Comparison of ENCODE assay signal across 18 cellular contexts in the genomic region with DNA sequence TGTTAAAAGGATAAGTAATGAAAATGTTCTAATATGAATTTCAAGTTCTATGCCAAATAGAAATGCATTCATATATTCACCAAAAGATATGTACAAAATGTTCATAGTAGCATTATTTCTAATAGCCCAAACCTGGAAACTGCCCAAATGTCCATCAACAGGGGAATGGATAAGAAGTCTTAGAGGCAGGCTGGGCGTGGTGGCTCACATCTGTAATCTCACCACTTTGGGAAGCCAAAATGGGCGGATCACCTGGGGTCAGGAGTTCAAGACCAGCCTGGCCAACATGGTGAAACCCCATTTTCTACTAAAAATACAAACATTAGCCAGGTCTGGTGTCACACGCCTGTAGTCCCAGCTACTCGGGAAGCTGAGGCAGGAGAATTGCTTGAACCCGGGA. TPM values are rescaled to one million over a fixed set of nuclear protein-coding genes. Genes with fewer than 3 reads are reported as not detected.
DNase-seq lines count a peak whose midpoint lies in the region; ATAC-seq, FAIRE-seq and TF ChIP-seq lines count a peak whose summit lies in the region.
"Had no signal": no experiment of that assay in that cellular context is flagged by ENCODE, and none has a peak within 500 bp of the region (broad histone marks: within the 10 kb centered on the region; RNA-seq: fewer than 3 reads in every experiment).

No MANE protein-coding gene starts in this region.

- TF ChIP-seq CTCF in VCaP (conservative IDR thresholded peaks at IDR 0.05) (no peak), SK-N-SH (IDR thresholded peaks at IDR 0.05) (no peak), Calu3 (IDR thresholded peaks at IDR 0.05; ENCODE audit: unreplicated experiment) (no peak), PC-3 (conservative IDR thresholded peaks at IDR 0.05; ENCODE audit: low read depth, low read length) (no peak)

- H3K79me2 ChIP-seq in SK-N-SH (ENCODE audit: insufficient read depth), result peaks cover 22% of the 10 kb centered on the region
- peaks cover 25% of the 10 kb centered on the region for H3K79me2 ChIP-seq in PC-3 (ENCODE audit: low read length)

- peaks cover 0 to under 1% of the 10 kb centered on the region in 2 donors for H3K27me3 Mint-ChIP-seq in stimulated activated naive B cell treated with anti-CD40 and anti-IgM and Interleukin-4, amounts not matched to agents 10 μg/mL and 1 μg/mL and 100 μg/mL, for 72 hours
- H3K27me3 Mint-ChIP-seq in Calu3 (ENCODE audit: unreplicated experiment), result no peaks in the 10 kb centered on the region
- H3K27me3 Mint-ChIP-seq: B cell had no signal

- H2AFZ ChIP-seq in SK-N-SH (ENCODE audit: low read depth) (no peak overlapping the region), PC-3 (ENCODE audit: low read length) (no peak overlapping the region)

- no peak overlapping the region for H3K4me3 Mint-ChIP-seq in stimulated activated naive B cell treated with anti-CD40 and anti-IgM and Interleukin-4, amounts not matched to agents 10 μg/mL and 1 μg/mL and 100 μg/mL, for 72 hours
- H3K4me3 Mint-ChIP-seq in Calu3 (ENCODE audit: low read depth, unreplicated experiment), result no peak overlapping the region
- H3K4me3 Mint-ChIP-seq: B cell; CD14-positive monocyte; CD8-positive, alpha-beta T cell; H9; HFFc6 had no signal

- CTCF ChIA-PET in SK-N-SH (lab: Yijun Ruan, JAX), result no interaction called here
- CTCF ChIA-PET in Calu3 (lab: Charles Lee), result no interaction called here
- CTCF ChIA-PET in PC-3 (lab: Charles Lee), result no interaction called here

- POLR2A ChIA-PET in SK-N-SH (lab: Yijun Ruan, JAX) (no interaction called here), PC-3 (lab: Charles Lee; ENCODE audit: unreplicated experiment) (no interaction called here)

- H3K9ac ChIP-seq in SK-N-SH (no peak overlapping the region), PC-3 (ENCODE audit: low read length) (no peak overlapping the region)

- peaks cover under 1% of the 10 kb centered on the region in 2 donors for H3K4me1 Mint-ChIP-seq in stimulated activated naive B cell treated with anti-CD40 and anti-IgM and Interleukin-4, amounts not matched to agents 10 μg/mL and 1 μg/mL and 100 μg/mL, for 72 hours
- H3K4me1 Mint-ChIP-seq in Calu3 (ENCODE audit: low read depth, unreplicated experiment), result peaks cover 4% of the 10 kb centered on the region

- no peak for ATAC-seq in stimulated activated naive B cell treated with anti-CD40 and anti-IgM and Interleukin-4, amounts not matched to agents 10 μg/mL and 1 μg/mL and 100 μg/mL, for 72 hours (replicated peaks)
- ATAC-seq in PC-3, result no peak
- ATAC-seq: CD8-positive, alpha-beta T cell had no signal

- no peak for TF ChIP-seq RAD21 in SK-N-SH (IDR thresholded peaks at IDR 0.05; ENCODE audit: low read length)

- peak overlapping the region; percentile 31 for H3K27ac Mint-ChIP-seq in stimulated activated naive B cell treated with anti-CD40 and anti-IgM and Interleukin-4, amounts not matched to agents 10 μg/mL and 1 μg/mL and 100 μg/mL, for 72 hours
- H3K27ac Mint-ChIP-seq in Calu3 (ENCODE audit: unreplicated experiment), result no peak overlapping the region
- H3K27ac Mint-ChIP-seq: B cell; CD14-positive monocyte; CD8-positive, alpha-beta T cell; H9; HFFc6 had no signal

- no peaks in the 10 kb centered on the region for H3K9me3 ChIP-seq in SK-N-SH
- H3K9me3 ChIP-seq in PC-3 (ENCODE audit: low read length), result no peaks in the 10 kb centered on the region

- no peak overlapping the region for H3K4me3 ChIP-seq in SK-N-SH (ENCODE audit: low read depth in 2 of 2, low read length in 1 of 2)
- H3K4me3 ChIP-seq in PC-3 (ENCODE audit: low read length), result no peak overlapping the region

- peak; percentile 14 for FAIRE-seq in GM12892 (lab: Jason Lieb, UNC)
- FAIRE-seq: A204.1 had no signal

- no peak for TF ChIP-seq EP300 in SK-N-SH (IDR thresholded peaks at IDR 0.05; ENCODE audit: borderline replicate concordance in 1 of 2, low read depth in 1 of 2, low read length in 1 of 2)

- intact Hi-C loops in Calu3 (cut with micrococcal nuclease; ENCODE audit: unreplicated experiment), result no loop called here
- intact Hi-C loops in PC-3 (cut with micrococcal nuclease), result no loop called here

- H3K4me2 ChIP-seq in SK-N-SH, result no peak overlapping the region
- no peak overlapping the region for H3K4me2 ChIP-seq in PC-3 (ENCODE audit: low read length)

- TF ChIP-seq POLR2A in GM12892 (IDR thresholded peaks at IDR 0.05; ENCODE audit: low read depth, low read length), result no peak

- H3K27ac ChIP-seq in VCaP (peak overlapping the region; percentile 29; the same call in 1 of the 2 replicates), SK-N-SH (ENCODE audit: low read depth in 2 of 2, low read length in 1 of 2) (no peak overlapping the region), PC-3 (ENCODE audit: low read length) (no peak overlapping the region)
- H3K27ac ChIP-seq: HL-60 had no signal

- H4K20me1 ChIP-seq in SK-N-SH (ENCODE audit: insufficient read depth) (no peaks in the 10 kb centered on the region), PC-3 (ENCODE audit: low read length) (peaks cover 11% of the 10 kb centered on the region)

- DNase-seq in GM12892 (ENCODE audit: insufficient read length) (no peak), MV-4-11 (lab: John Stamatoyannopoulos, UW) (peak; percentile 1), SK-N-SH (no peak), Calu3 (no peak), PC-3 (no peak)
- no peak for DNase-seq in stimulated activated naive B cell treated with anti-CD40 and anti-IgM and Interleukin-4, amounts not matched to agents 10 μg/mL and 1 μg/mL and 100 μg/mL, for 72 hours
- DNase-seq: CD8-positive, alpha-beta T cell; COR-L47; DND-41; GF-D8; GOT3; H9; HFFc6 had no signal

- H3K36me3 ChIP-seq in SK-N-SH (replicated peaks in 1 of 2; ENCODE audit: control insufficient read depth in 1 of 2, insufficient read depth in 2 of 2, low read length in 1 of 2), result no peaks in the 10 kb centered on the region
- H3K36me3 ChIP-seq in PC-3 (ENCODE audit: low read depth, low read length), result no peaks in the 10 kb centered on the region

- H3K27me3 ChIP-seq in SK-N-SH (ENCODE audit: insufficient read depth) (peaks cover 5% of the 10 kb centered on the region; the same call in 1 of the 2 replicates), PC-3 (ENCODE audit: low read length) (no peaks in the 10 kb centered on the region)

- H3K9me2 ChIP-seq in SK-N-SH, result no peaks in the 10 kb centered on the region
- no peaks in the 10 kb centered on the region for H3K9me2 ChIP-seq in PC-3 (replicated peaks; ENCODE audit: low read length)

- peaks cover under 1% of the 10 kb centered on the region in 2 donors for H3K36me3 Mint-ChIP-seq in stimulated activated naive B cell treated with anti-CD40 and anti-IgM and Interleukin-4, amounts not matched to agents 10 μg/mL and 1 μg/mL and 100 μg/mL, for 72 hours
- H3K36me3 Mint-ChIP-seq in Calu3 (ENCODE audit: insufficient read depth, unreplicated experiment), result peaks cover 20% of the 10 kb centered on the region
- H3K36me3 Mint-ChIP-seq: CD14-positive monocyte; CD8-positive, alpha-beta T cell had no signal

- peaks cover 0 to under 1% of the 10 kb centered on the region in 2 donors for H3K9me3 Mint-ChIP-seq in stimulated activated naive B cell treated with anti-CD40 and anti-IgM and Interleukin-4, amounts not matched to agents 10 μg/mL and 1 μg/mL and 100 μg/mL, for 72 hours
- no peaks in the 10 kb centered on the region for H3K9me3 Mint-ChIP-seq in Calu3 (ENCODE audit: low read depth, unreplicated experiment)
- H3K9me3 Mint-ChIP-seq: CD8-positive, alpha-beta T cell; HFFc6 had no signal

- 41% methylated on average over 5 of the region's 5 CpGs for WGBS in SK-N-SH (ENCODE audit: low lambda C conversion rate)

- H3F3A ChIP-seq in SK-N-SH (replicated peaks; ENCODE audit: insufficient read depth) (no peaks in the 10 kb centered on the region), PC-3 (ENCODE audit: low read length, unreplicated experiment) (no peaks in the 10 kb centered on the region)

- no peaks in the 10 kb centered on the region; a peak in 1 of 4 replicates for H3K4me1 ChIP-seq in SK-N-SH (ENCODE audit: control insufficient read depth in 1 of 2, insufficient read depth in 2 of 2, low read depth in 1 of 2, low read length in 1 of 2)
- peaks cover 13% of the 10 kb centered on the region for H3K4me1 ChIP-seq in PC-3 (ENCODE audit: insufficient read depth, low read length)

- no TSS peak for BruUV-seq in Calu3 (replicated peaks; lab: Mats Ljungman, UMichigan)
- no TSS peak for BruUV-seq in PC-3 (replicated peaks; lab: Mats Ljungman, UMichigan)

TF ChIP-seq in SK-N-SH, 30 proteins besides CTCF, POLR2A, EP300 and RAD21 (continues in another document):
- no peak for TF ChIP-seq FOXM1 (IDR thresholded peaks at IDR 0.05; ENCODE audit: low read depth)
- TF ChIP-seq SIN3A (IDR thresholded peaks at IDR 0.05; ENCODE audit: borderline replicate concordance, low read depth, low read length), result no peak
- TF ChIP-seq, protein P1, sequence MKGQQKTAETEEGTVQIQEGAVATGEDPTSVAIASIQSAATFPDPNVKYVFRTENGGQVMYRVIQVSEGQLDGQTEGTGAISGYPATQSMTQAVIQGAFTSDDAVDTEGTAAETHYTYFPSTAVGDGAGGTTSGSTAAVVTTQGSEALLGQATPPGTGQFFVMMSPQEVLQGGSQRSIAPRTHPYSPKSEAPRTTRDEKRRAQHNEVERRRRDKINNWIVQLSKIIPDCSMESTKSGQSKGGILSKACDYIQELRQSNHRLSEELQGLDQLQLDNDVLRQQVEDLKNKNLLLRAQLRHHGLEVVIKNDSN (IDR thresholded peaks at IDR 0.05; ENCODE audit: borderline replicate concordance, low read depth), result no peak
- no peak for TF ChIP-seq YY1 (IDR thresholded peaks at IDR 0.05; ENCODE audit: low read depth)
- no peak for TF ChIP-seq NFIC (IDR thresholded peaks at IDR 0.05; ENCODE audit: borderline replicate concordance)
- no peak for TF ChIP-seq TEAD4 (IDR thresholded peaks at IDR 0.05; ENCODE audit: borderline replicate concordance, insufficient read depth)
- no peak for TF ChIP-seq CHD2 (IDR thresholded peaks at IDR 0.05; ENCODE audit: low read length, partially characterized antibody)
- TF ChIP-seq RFX5 (IDR thresholded peaks at IDR 0.05; ENCODE audit: low read length), result no peak
- no peak for TF ChIP-seq TAF1 (IDR thresholded peaks at IDR 0.05; ENCODE audit: borderline replicate concordance, low read depth, low read length)

RNA-seq across cellular contexts. Expression of a gene that starts 2.3 kb away (rescaled TPM):
- polyA plus RNA-seq in GM12892 (2012; ENCODE audit: missing spikeins), result 134 TPM
- polyA plus RNA-seq in SK-N-SH (2012; rRNA removed), result 33.2 and 42.3 TPM in 2 replicates
- 68.6 and 97.4 TPM in 2 replicates for polyA plus RNA-seq in SK-N-SH (2012; cell fraction: cytosol; rRNA removed)
- 10.2 and 20.3 TPM in 2 replicates for polyA plus RNA-seq in SK-N-SH (2012; cell fraction: nucleus; rRNA removed)
- total RNA-seq in Calu3 (2022) (64.8 and 75.0 TPM in 2 replicates), PC-3 (2014; rRNA removed) (27.5 and 44.1 TPM in 2 replicates)
